17 cellular contexts compared by ENCODE assay signal in genomic region chr7:70833726-70834125, GRCh38.
A peak's percentile ranks its signal among the peaks of the same experiment; 100 is the strongest.
DNase-seq lines count a peak whose midpoint lies in the region; ATAC-seq, FAIRE-seq and TF ChIP-seq lines count a peak whose summit lies in the region.
"Had no signal": no experiment of that assay in that cellular context is flagged by ENCODE, and none has a peak within 500 bp of the region (broad histone marks: within the 10 kb centered on the region; RNA-seq: fewer than 3 reads in every experiment).

No MANE protein-coding gene starts in this region.

- WGBS in heart right ventricle, 2 donors, result 68 to 69% methylated on average over 1 of the region's 1 CpG

- no peaks in the 10 kb centered on the region for H3K36me3 Mint-ChIP-seq in naive thymus-derived CD4-positive, alpha-beta T cell
- H3K36me3 Mint-ChIP-seq: activated CD4-positive, alpha-beta memory T cell treated with anti-CD3 and anti-CD28 coated beads for 36 hours had no signal

- POLR2A ChIA-PET in naive thymus-derived CD4-positive, alpha-beta T cell (lab: Charles Lee), result no interaction called here

- H3K9me3 ChIP-seq in osteoblast (ENCODE audit: low read depth, low read length) (no peaks in the 10 kb centered on the region), heart right ventricle (peaks cover 0 to 8% (median 0%) of the 10 kb centered on the region in 11 donors)
- no peaks in the 10 kb centered on the region for H3K9me3 ChIP-seq in naive thymus-derived CD4-positive, alpha-beta T cell (ENCODE audit: control insufficient read depth in 2 of 3, low read length in 3 of 3)
- H3K9me3 ChIP-seq: prostate gland, testis had no signal

- DNase-seq in GM04503 (ENCODE audit: low read depth) (peak; percentile 4), RCC 7860 (ENCODE audit: low spot score) (peak; percentile 44), dermis blood vessel endothelial cell (peak; percentile 41), osteoblast (ENCODE audit: insufficient read length, low spot score, missing footprints) (peak; percentile 88), left ventricle myocardium superior (no peak), heart right ventricle (no peak), G401 (ENCODE audit: low spot score) (no peak)
- no peak for DNase-seq in naive thymus-derived CD4-positive, alpha-beta T cell
- DNase-seq: activated CD4-positive, alpha-beta memory T cell treated with anti-CD3 and anti-CD28 coated beads for 36 hours; effector CD4-positive, alpha-beta T cell; glutamatergic neuron; stimulated activated CD4-positive, alpha-beta T cell treated with anti-CD3 and anti-CD28 coated beads, Interleukin-1b, Interleukin-23, amount 100 ng/mL, for 48 hours; testis had no signal

- H3K27me3 Mint-ChIP-seq in naive thymus-derived CD4-positive, alpha-beta T cell, result peaks cover 3 to 22% (median 8%) of the 10 kb centered on the region in 5 donors

- CTCF ChIA-PET in naive thymus-derived CD4-positive, alpha-beta T cell (lab: Charles Lee), result no interaction called here

- no peak overlapping the region for H3K4me2 ChIP-seq in osteoblast (ENCODE audit: insufficient read depth, low read length)
- H3K4me2 ChIP-seq: BLaER1 treated with 17β-estradiol and CSF1 and Interleukin-3, amounts not matched to agents 10 nM and 100 nM had no signal

- peaks cover 0 to 8% (median 0%) of the 10 kb centered on the region in 11 donors for H3K9me3 Mint-ChIP-seq in naive thymus-derived CD4-positive, alpha-beta T cell
- H3K9me3 Mint-ChIP-seq: activated CD4-positive, alpha-beta memory T cell treated with anti-CD3 and anti-CD28 coated beads for 36 hours had no signal

- H4K20me1 ChIP-seq in osteoblast (ENCODE audit: insufficient read depth, low read length), result no peaks in the 10 kb centered on the region
- H4K20me1 ChIP-seq: BLaER1 treated with 17β-estradiol and CSF1 and Interleukin-3, amounts not matched to agents 10 nM and 100 nM had no signal

- H3K4me1 Mint-ChIP-seq in naive thymus-derived CD4-positive, alpha-beta T cell, result peaks cover 5 to 14% (median 9%) of the 10 kb centered on the region in 7 donors

- H3K4me1 ChIP-seq in osteoblast (ENCODE audit: insufficient read depth, low read length) (peaks cover 7% of the 10 kb centered on the region), heart right ventricle (peaks cover 0 to 9% (median 4%) of the 10 kb centered on the region in 9 donors)
- H3K4me1 ChIP-seq in naive thymus-derived CD4-positive, alpha-beta T cell (ENCODE audit: control insufficient read depth in 2 of 2, insufficient read depth in 2 of 2, low read length in 2 of 2), result no peaks in the 10 kb centered on the region
- H3K4me1 ChIP-seq: prostate gland had no signal

- no peak for ATAC-seq in naive thymus-derived CD4-positive, alpha-beta T cell
- ATAC-seq in left ventricle myocardium superior (no peak), heart right ventricle (no peak)

- intact Hi-C loops in naive thymus-derived CD4-positive, alpha-beta T cell (cut with micrococcal nuclease), result no loop called here
- intact Hi-C loops in left ventricle myocardium superior (cut with micrococcal nuclease) (no loop called here), heart right ventricle (cut with DNase I) (loop anchor here in 1 of 10 donors (5.0 kb wide), 1 partner anchor 899 kb away; no protein-coding TSS in a partner anchor)

- H3K27ac Mint-ChIP-seq in naive thymus-derived CD4-positive, alpha-beta T cell, result no peak overlapping the region
- H3K27ac Mint-ChIP-seq: activated CD4-positive, alpha-beta memory T cell treated with anti-CD3 and anti-CD28 coated beads for 36 hours; activated T-helper 2 cell treated with anti-CD3 and anti-CD28 coated beads, Interferon-gamma antibody, Interleukin-2, Interleukin-4, amounts not matched to agents 10 μg/mL and 5 μg/mL and 100 μg/mL, durations not matched to agents 14 hours and 24 hours and 36 hours; brain had no signal

- H2AFZ ChIP-seq in osteoblast (ENCODE audit: low read length), result no peak overlapping the region

- H3K4me3 ChIP-seq in osteoblast (ENCODE audit: insufficient read depth, low read length) (no peak overlapping the region), heart right ventricle (no peak overlapping the region)
- H3K4me3 ChIP-seq in naive thymus-derived CD4-positive, alpha-beta T cell (ENCODE audit: low read length), result no peak overlapping the region
- H3K4me3 ChIP-seq: BLaER1 treated with 17β-estradiol and CSF1 and Interleukin-3, amounts not matched to agents 10 nM and 100 nM; prostate gland; testis had no signal

- H3K27me3 ChIP-seq in osteoblast (ENCODE audit: insufficient read depth, low read length) (no peaks in the 10 kb centered on the region), heart right ventricle (peaks cover 0 to 63% (median 10%) of the 10 kb centered on the region in 7 donors)
- H3K27me3 ChIP-seq in naive thymus-derived CD4-positive, alpha-beta T cell (ENCODE audit: control insufficient read depth in 2 of 2, insufficient read depth in 2 of 2, low read length in 2 of 2), result no peaks in the 10 kb centered on the region
- H3K27me3 ChIP-seq: testis had no signal

- H3K79me2 ChIP-seq in osteoblast (ENCODE audit: insufficient read depth, low read length), result no peaks in the 10 kb centered on the region

- TF ChIP-seq CTCF in osteoblast (IDR thresholded peaks at IDR 0.05; ENCODE audit: extremely low read depth, low read depth, low read length) (no peak), heart right ventricle (IDR thresholded peaks at IDR 0.05) (no peak)

- H3K4me3 Mint-ChIP-seq in naive thymus-derived CD4-positive, alpha-beta T cell, result no peak overlapping the region
- H3K4me3 Mint-ChIP-seq: activated CD4-positive, alpha-beta memory T cell treated with anti-CD3 and anti-CD28 coated beads for 36 hours; brain had no signal

- in situ Hi-C loops in G401 (cut with HindIII; ENCODE audit: low sequenced_read_pairs), result no loop called here

- H3K27ac ChIP-seq in osteoblast (ENCODE audit: low read depth, low read length), result no peak overlapping the region
- no peak overlapping the region for H3K27ac ChIP-seq in naive thymus-derived CD4-positive, alpha-beta T cell (ENCODE audit: low read depth, low read length)
- H3K27ac ChIP-seq in heart right ventricle, result no peak overlapping the region
- H3K27ac ChIP-seq: BLaER1 treated with 17β-estradiol and CSF1 and Interleukin-3, amounts not matched to agents 10 nM and 100 nM; prostate gland; testis had no signal

- no peak for FAIRE-seq in RCC 7860 (lab: Jason Lieb, UNC)

- no peaks in the 10 kb centered on the region for H3K36me3 ChIP-seq in osteoblast (ENCODE audit: insufficient read depth, low read length)
- no peaks in the 10 kb centered on the region for H3K36me3 ChIP-seq in naive thymus-derived CD4-positive, alpha-beta T cell (ENCODE audit: control insufficient read depth in 2 of 3, insufficient read depth in 3 of 3, low read length in 3 of 3)
- no peaks in the 10 kb centered on the region for H3K36me3 ChIP-seq in heart right ventricle
- H3K36me3 ChIP-seq: BLaER1 treated with 17β-estradiol and CSF1 and Interleukin-3, amounts not matched to agents 10 nM and 100 nM; prostate gland had no signal

Comparison
In these comparisons a context has a peak if more than half of its experiments do, and no peak if none do; other contexts are left out.
1. DNase-seq: peak in GM04503 (single experiment), RCC 7860 (single experiment), dermis blood vessel endothelial cell (single experiment) and osteoblast (single experiment); none in naive thymus-derived CD4-positive, alpha-beta T cell (0 of 9), left ventricle myocardium superior (single experiment), heart right ventricle (0 of 2) and G401 (single experiment).